ENCODE assay signal across 8 cellular contexts in the genomic region with DNA sequence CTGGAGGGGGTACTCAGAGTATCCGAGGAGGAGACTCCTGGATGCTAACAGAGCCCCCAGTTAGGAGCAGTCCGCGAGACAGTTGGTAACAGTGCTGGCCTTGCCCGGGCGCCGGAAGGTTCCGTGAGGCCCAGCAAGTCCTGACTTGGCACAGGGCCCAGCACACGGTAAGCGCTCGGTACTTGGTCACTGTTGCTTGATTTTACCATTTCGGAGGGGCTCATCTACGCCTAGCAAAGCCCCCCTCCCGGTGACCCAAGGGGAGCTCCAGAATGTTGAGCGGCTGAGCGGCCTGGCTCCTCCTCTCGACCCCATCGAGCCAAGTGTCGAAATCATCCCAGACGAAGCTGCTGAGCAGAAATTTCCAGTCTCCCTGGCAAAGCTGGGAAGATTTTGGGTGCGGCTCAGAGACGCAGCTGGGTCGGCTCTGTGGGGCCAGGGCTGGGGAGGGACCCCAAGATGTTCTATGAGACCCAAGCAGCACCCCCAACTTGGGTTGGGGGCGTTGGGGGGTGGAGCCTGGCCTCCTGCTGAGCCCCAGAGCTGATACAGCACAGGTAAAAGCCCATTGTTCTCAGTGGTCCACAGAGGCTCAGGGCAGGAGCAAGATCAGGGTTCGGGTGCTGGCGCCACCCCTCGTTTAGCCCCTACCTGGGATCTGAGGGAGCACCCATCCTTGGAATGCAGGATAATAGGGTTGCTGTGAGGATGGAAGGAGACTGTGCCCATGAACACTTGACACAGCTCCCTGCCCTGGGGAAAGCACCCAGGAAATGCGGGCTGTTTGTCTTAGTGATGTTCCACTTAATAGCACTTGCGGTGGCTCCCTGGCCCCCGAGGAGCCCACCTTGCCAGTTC.
DNase-seq lines count a peak whose midpoint lies in the region; ATAC-seq and TF ChIP-seq lines count a peak whose summit lies in the region.

No MANE protein-coding gene starts in this region.

- intact Hi-C loops in OCI-LY7 (cut with micrococcal nuclease; ENCODE audit: unreplicated experiment), result no loop called here

- DNase-seq in HuH-7.5 (ENCODE audit: low spot score) (peak; percentile 88), mucosa of gallbladder (ENCODE audit: low spot score) (peak; percentile 89), upper lobe of left lung (peak in 1 of 2 donors; percentile 92), KG1 (lab: John Stamatoyannopoulos, UW) (no peak), OCI-LY7 (ENCODE audit: low spot score) (no peak)
- peak; percentile 33 to 40 for DNase-seq in activated CD4-positive, alpha-beta T cell treated with anti-CD3 and anti-CD28 coated beads, Interleukin-2, amount 50 U/mL, for 48 hours

- H3K4me3 ChIP-seq in BLaER1 (peak overlapping the region; percentile 64; the same call in 1 of the 2 replicates), esophagus (ENCODE audit: low read depth in 1 of 2, low read length in 2 of 2) (peak overlapping the region; percentile 40 to 45), upper lobe of left lung (peak overlapping the region in 3 of 4 donors; percentile 50 to 55 (median 51)), OCI-LY7 (ENCODE audit: low read depth, low read length, poor library complexity, severe bottlenecking) (no peak overlapping the region)

- H4K20me1 ChIP-seq in BLaER1, result no peaks in the 10 kb centered on the region
- H4K20me1 ChIP-seq in OCI-LY7 (ENCODE audit: insufficient read depth, low read length), result no peaks in the 10 kb centered on the region

- no peak overlapping the region for H3K27ac ChIP-seq in BLaER1
- peak overlapping the region; percentile 100 for H3K27ac ChIP-seq in esophagus (ENCODE audit: low read depth in 2 of 2, low read length in 1 of 2)
- peak overlapping the region; percentile 98 to 100 (median 99) for H3K27ac ChIP-seq in upper lobe of left lung
- H3K27ac ChIP-seq in OCI-LY7 (ENCODE audit: low read depth, low read length, poor library complexity, severe bottlenecking), result no peak overlapping the region

- H3K36me3 ChIP-seq in BLaER1 (no peaks in the 10 kb centered on the region), esophagus (ENCODE audit: control insufficient read depth in 2 of 2, insufficient read depth in 2 of 2, low read length in 1 of 2) (no peaks in the 10 kb centered on the region), upper lobe of left lung (no peaks in the 10 kb centered on the region), OCI-LY7 (ENCODE audit: insufficient read depth, low read length) (no peaks in the 10 kb centered on the region)

- TF ChIP-seq CTCF in upper lobe of left lung (IDR thresholded peaks at IDR 0.05), result no peak
- TF ChIP-seq CTCF in OCI-LY7 (conservative IDR thresholded peaks at IDR 0.05; ENCODE audit: low read length), result no peak

- H3K27me3 ChIP-seq in BLaER1, result peaks cover 66% of the 10 kb centered on the region
- no peaks in the 10 kb centered on the region for H3K27me3 ChIP-seq in esophagus (ENCODE audit: control insufficient read depth in 1 of 2, insufficient read depth in 2 of 2, low read length in 2 of 2)
- H3K27me3 ChIP-seq in upper lobe of left lung, result no peaks in the 10 kb centered on the region

- POLR2A ChIA-PET in OCI-LY7 (lab: Charles Lee), result no interaction called here

- no TSS peak for BruUV-seq in OCI-LY7 (replicated peaks; lab: Mats Ljungman, UMichigan)

- peak in 2 of 4 donors; percentile 71 to 84 for TF ChIP-seq POLR2A in upper lobe of left lung (IDR thresholded peaks at IDR 0.05)

- CTCF ChIA-PET in OCI-LY7 (lab: Charles Lee; ENCODE audit: unreplicated experiment), result no interaction called here

- H3K9me3 ChIP-seq in BLaER1 (no peaks in the 10 kb centered on the region), esophagus (ENCODE audit: control insufficient read depth in 2 of 2, insufficient read depth in 1 of 2, low read depth in 1 of 2, low read length in 1 of 2) (no peaks in the 10 kb centered on the region), upper lobe of left lung (no peaks in the 10 kb centered on the region), OCI-LY7 (ENCODE audit: low read length) (no peaks in the 10 kb centered on the region)

- no peak overlapping the region for H3K9ac ChIP-seq in BLaER1

- no peaks in the 10 kb centered on the region for H3K79me2 ChIP-seq in OCI-LY7 (ENCODE audit: insufficient read depth, low read depth, low read length)

- H3K9me2 ChIP-seq in OCI-LY7 (ENCODE audit: insufficient read depth, low read length), result no peaks in the 10 kb centered on the region

- ATAC-seq in upper lobe of left lung (ENCODE audit: low FRiP score in 2 of 2), result peak; percentile 69 to 72

- no peak overlapping the region for H2AFZ ChIP-seq in OCI-LY7 (ENCODE audit: low read length)

- H3K4me1 ChIP-seq in BLaER1 (peaks cover 50% of the 10 kb centered on the region), esophagus (ENCODE audit: control insufficient read depth in 2 of 2, insufficient read depth in 2 of 2, low read length in 1 of 2) (peaks cover 11 to 34% of the 10 kb centered on the region in 2 donors), upper lobe of left lung (peaks cover 51 to 69% (median 65%) of the 10 kb centered on the region in 4 donors), OCI-LY7 (ENCODE audit: insufficient read depth, low read length, poor library complexity, severe bottlenecking) (no peaks in the 10 kb centered on the region)

- H3K4me2 ChIP-seq in BLaER1 (peak overlapping the region; percentile 83), OCI-LY7 (ENCODE audit: low read length) (no peak overlapping the region)

- 10 to 18% methylated on average over 29 of the region's 29 CpGs for whole genome bisulfite sequencing in esophagus, 2 donors
- 21 to 83% methylated on average over 1 to 28 of the region's 29 CpGs for WGBS in upper lobe of left lung, 2 donors

- TF ChIP-seq EP300 in upper lobe of left lung (IDR thresholded peaks at IDR 0.05), result peak in 1 of 4 donors; percentile 65

Comparison
In these comparisons a context has a peak if more than half of its experiments do, and no peak if none do; other contexts are left out.
1. H3K27ac ChIP-seq: peak in esophagus (2 of 2) and upper lobe of left lung (4 of 4); none in BLaER1 (single experiment) and OCI-LY7 (single experiment).
2. DNase-seq: peak in HuH-7.5 (single experiment), activated CD4-positive, alpha-beta T cell treated with anti-CD3 and anti-CD28 coated beads, Interleukin-2, amount 50 U/mL, for 48 hours (2 of 2) and mucosa of gallbladder (single experiment); none in KG1 (single experiment) and OCI-LY7 (single experiment).